In genomic region chr7:5665106-5666025, GRCh38 we compare ENCODE assay signal across 8 cellular contexts.
DNase-seq lines count a peak whose midpoint lies in the region; ATAC-seq and TF ChIP-seq lines count a peak whose summit lies in the region.

No MANE protein-coding gene starts in this region.

- DNase-seq in EH (ENCODE audit: low read depth) (peak; percentile 84), LHCN-M2 (ENCODE audit: low read depth) (peak; percentile 84), Panc1 (ENCODE audit: low read depth, low spot score) (peak; percentile 61), fibroblast of the conjunctiva (ENCODE audit: low read depth) (peak; percentile 69), testis (peak; percentile 85)
- peak; percentile 28 to 35 for DNase-seq in activated T-helper 1 cell treated with anti-CD3 and anti-CD28 coated beads, Interleukin-2, amount 50 U/mL, for 16 hours (ENCODE audit: low read depth in 1 of 2, low spot score in 1 of 2)

- CTCF ChIA-PET in Panc1 (lab: Charles Lee), result interaction anchor here (0.5 to 2.6 kb wide), 18 partner anchors 9 to 171 kb away, joined by 3 to 17 read pairs (median 4); no protein-coding TSS in a partner anchor

- BruUV-seq in Panc1 (replicated peaks; lab: Mats Ljungman, UMichigan), result no TSS peak

- 69 to 71% methylated on average over 18 of the region's 18 CpGs for WGBS in testis, 2 donors

- H3K4me1 ChIP-seq in Panc1 (ENCODE audit: control insufficient read depth, insufficient read depth, low read length) (no peaks in the 10 kb centered on the region; the same call in 1 of the 2 replicates), neutrophil (ENCODE audit: control insufficient read depth in 1 of 2, insufficient read depth in 1 of 2, low read depth in 1 of 2, low read length in 1 of 2) (peaks cover 54 to 63% of the 10 kb centered on the region in 2 experiments), testis (peaks cover 23% of the 10 kb centered on the region)

- TF ChIP-seq CTCF in Panc1 (IDR thresholded peaks at IDR 0.05), result peak; percentile 96
- TF ChIP-seq CTCF in neutrophil (IDR thresholded peaks at IDR 0.05), result peak; percentile 82
- peak; percentile 76 to 92 (median 88) for TF ChIP-seq CTCF in testis (IDR thresholded peaks at IDR 0.05)

- intact Hi-C loops in Panc1 (cut with micrococcal nuclease; ENCODE audit: unreplicated experiment), result no loop called here
- intact Hi-C loops in testis (cut with DNase I; ENCODE audit: low total_unique reads), result no loop called here

- H3K36me3 ChIP-seq in Panc1 (ENCODE audit: control insufficient read depth, insufficient read depth, low read length) (no peaks in the 10 kb centered on the region), neutrophil (peaks cover 5% of the 10 kb centered on the region), testis (ENCODE audit: low read depth, missing control alignments) (no peaks in the 10 kb centered on the region)

- TF ChIP-seq POLR2A in testis (IDR thresholded peaks at IDR 0.05), result no peak

- peak; percentile 84 for ATAC-seq in Panc1
- no peak for ATAC-seq in GM18517 (IDR thresholded peaks at IDR 0.05; ENCODE audit: unreplicated experiment)

- POLR2A ChIA-PET in Panc1 (lab: Charles Lee), result no interaction called here

- no peaks in the 10 kb centered on the region for H3K27me3 ChIP-seq in Panc1 (ENCODE audit: control insufficient read depth, insufficient read depth, low read length)
- no peaks in the 10 kb centered on the region for H3K27me3 ChIP-seq in neutrophil
- no peaks in the 10 kb centered on the region for H3K27me3 ChIP-seq in testis

- in situ Hi-C loops in Panc1 (cut with HindIII; ENCODE audit: low pct_unique_long_range_greater_than_20kb, low sequenced_read_pairs), result no loop called here

- H3K9me3 ChIP-seq in Panc1 (ENCODE audit: control insufficient read depth, insufficient read depth, low read depth, low read length) (no peaks in the 10 kb centered on the region), neutrophil (no peaks in the 10 kb centered on the region), testis (no peaks in the 10 kb centered on the region)

- H3K4me3 ChIP-seq in Panc1 (ENCODE audit: low read depth in 2 of 2, low read length in 2 of 2) (no peak overlapping the region), neutrophil (ENCODE audit: low read depth in 1 of 2, low read length in 1 of 2) (no peak overlapping the region), testis (no peak overlapping the region)

- H3K27ac ChIP-seq in Panc1 (ENCODE audit: low read length) (no peak overlapping the region), neutrophil (peak overlapping the region; percentile 35), testis (peak overlapping the region in 1 of 2 donors; percentile 2)

Comparison
In these comparisons a context has a peak if more than half of its experiments do, and no peak if none do; other contexts are left out.
1. DNase-seq: peak in every context shown above with its lines; median percentile 85 in testis; 84 in EH; 84 in LHCN-M2; 69 in fibroblast of the conjunctiva; 61 in Panc1; 32 in activated T-helper 1 cell treated with anti-CD3 and anti-CD28 coated beads, Interleukin-2, amount 50 U/mL, for 16 hours.